14 cellular contexts compared by ENCODE assay signal in the genomic region with DNA sequence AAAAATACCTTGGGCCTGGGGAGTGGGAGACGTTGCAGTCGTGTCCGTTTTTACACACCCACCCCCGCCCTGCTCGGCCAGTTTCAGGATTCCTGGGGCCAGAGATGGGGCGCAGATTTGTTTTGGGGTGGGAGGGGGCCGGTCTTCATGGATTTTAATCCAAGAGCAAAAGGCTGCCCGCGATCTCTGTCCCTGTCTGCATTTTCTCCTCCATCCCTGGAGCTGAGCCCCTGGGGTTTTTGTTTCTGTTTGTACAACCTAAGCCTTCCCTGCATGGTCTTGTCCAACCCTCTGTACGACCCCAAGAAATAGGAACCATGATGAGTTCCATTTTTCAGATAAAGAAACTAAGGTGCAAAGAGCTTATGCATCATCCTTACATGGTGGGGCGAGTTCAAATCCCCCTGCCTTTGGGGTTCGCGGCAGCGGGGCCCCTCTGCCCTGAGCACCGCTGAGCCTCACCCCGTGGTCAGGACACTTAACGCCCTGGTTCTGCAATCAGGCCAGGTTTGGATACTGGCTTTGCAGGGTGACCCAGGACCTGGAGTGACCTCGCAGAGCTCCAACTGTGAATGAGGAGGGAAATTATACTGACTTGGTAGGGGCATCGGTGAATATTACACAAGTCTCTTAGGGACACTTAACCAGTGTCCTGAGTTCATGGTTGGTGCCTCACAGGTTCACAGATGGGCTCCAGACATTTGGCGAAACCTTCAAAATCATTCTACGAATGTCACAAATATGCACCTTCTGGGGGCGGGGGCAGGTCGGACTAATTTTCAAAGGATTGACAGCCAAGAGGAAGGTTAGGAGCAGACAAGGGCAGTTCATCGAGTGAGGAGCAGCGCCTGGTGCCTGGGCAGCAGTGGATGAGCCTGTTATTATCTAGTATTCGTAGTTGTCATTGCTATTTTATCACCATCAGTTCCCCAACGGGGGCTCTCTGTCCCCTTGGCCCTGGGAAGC. TPM values are rescaled to one million over a fixed set of nuclear protein-coding genes. Genes with fewer than 3 reads are reported as not detected.
DNase-seq lines count a peak whose midpoint lies in the region; ATAC-seq lines count a peak whose summit lies in the region.
"Had no signal": no experiment of that assay in that cellular context is flagged by ENCODE, and none has a peak within 500 bp of the region (broad histone marks: within the 10 kb centered on the region; RNA-seq: fewer than 3 reads in every experiment).

No MANE protein-coding gene starts in this region.

- ATAC-seq in T-cell (replicated peaks in 1 of 4): no peak
- no peak for ATAC-seq in esophagus mucosa
- ATAC-seq in HG03342 (IDR thresholded peaks at IDR 0.05; ENCODE audit: unreplicated experiment): no peak
- ATAC-seq in GM21786 (IDR thresholded peaks at IDR 0.05; ENCODE audit: unreplicated experiment): no peak

- no peak overlapping the region for H3K27ac ChIP-seq in CD8-positive, alpha-beta memory T cell (ENCODE audit: low read depth, low read length)
- H3K27ac ChIP-seq: WERI-Rb-1 had no signal

- H3K9me3 ChIP-seq in CD8-positive, alpha-beta memory T cell (ENCODE audit: low read length): no peaks in the 10 kb centered on the region

- peaks cover 24 to 37% (median 26%) of the 10 kb centered on the region in 3 donors for H3K4me1 Mint-ChIP-seq in CD8-positive, alpha-beta memory T cell
- peaks cover 19 to 37% (median 31%) of the 10 kb centered on the region in 3 donors for H3K4me1 Mint-ChIP-seq in T-cell

- H3K27ac Mint-ChIP-seq in CD8-positive, alpha-beta memory T cell: peak overlapping the region in 1 of 8 donors; percentile 12
- peak overlapping the region in 1 of 2 donors; percentile 57 for H3K27ac Mint-ChIP-seq in T-cell

- peaks cover 55 to 72% of the 10 kb centered on the region in 2 donors for H3K27me3 Mint-ChIP-seq in CD8-positive, alpha-beta memory T cell
- H3K27me3 Mint-ChIP-seq in T-cell: peaks cover 56 to 73% of the 10 kb centered on the region in 2 donors

- CTCF ChIA-PET in CD8-positive, alpha-beta memory T cell (lab: Charles Lee): no interaction called here
- CTCF ChIA-PET in T-cell (lab: Charles Lee): no interaction called here

- H3K36me3 Mint-ChIP-seq in CD8-positive, alpha-beta memory T cell: no peaks in the 10 kb centered on the region
- no peaks in the 10 kb centered on the region for H3K36me3 Mint-ChIP-seq in T-cell

- H3K27me3 ChIP-seq in CD8-positive, alpha-beta memory T cell (ENCODE audit: insufficient read depth, low read length, poor library complexity, severe bottlenecking): peaks cover 28% of the 10 kb centered on the region

- H3K9me3 Mint-ChIP-seq in CD8-positive, alpha-beta memory T cell: no peaks in the 10 kb centered on the region
- H3K9me3 Mint-ChIP-seq in T-cell: no peaks in the 10 kb centered on the region

- H3K4me1 ChIP-seq in CD8-positive, alpha-beta memory T cell (ENCODE audit: insufficient read depth, low read length): no peaks in the 10 kb centered on the region

- no peak overlapping the region for H3K4me3 ChIP-seq in CD8-positive, alpha-beta memory T cell (ENCODE audit: low read length)

- peak overlapping the region; percentile 6 to 61 (median 38) for H3K4me3 Mint-ChIP-seq in CD8-positive, alpha-beta memory T cell
- H3K4me3 Mint-ChIP-seq in T-cell: peak overlapping the region in 2 of 3 donors; percentile 37 to 51

- no peak for DNase-seq in CD8-positive, alpha-beta memory T cell
- DNase-seq in T-cell: no peak
- peak; percentile 22 for DNase-seq in iris pigment epithelial cell (ENCODE audit: low read depth)
- DNase-seq in retina: peak; percentile 42
- DNase-seq in NCI-H2196 treated with DMSO at 0.1 percent for 48 hours (lab: John Stamatoyannopoulos, UW; ENCODE audit: unreplicated experiment): no peak
- DNase-seq: activated effector memory CD4-positive, alpha-beta T cell treated with Interleukin-2 at 50 U/mL for 16 hours; central memory CD4-positive, alpha-beta T cell; DMS79 treated with DMSO at 0.1 percent for 48 hours; HCEC 1CT; WERI-Rb-1 had no signal

- no peaks in the 10 kb centered on the region for H3K36me3 ChIP-seq in CD8-positive, alpha-beta memory T cell (ENCODE audit: insufficient read depth, low read length)
- H3K36me3 ChIP-seq: WERI-Rb-1 had no signal

- POLR2A ChIA-PET in CD8-positive, alpha-beta memory T cell (lab: Charles Lee): no interaction called here
- POLR2A ChIA-PET in T-cell (lab: Charles Lee): no interaction called here

RNA-seq across cellular contexts. Expression of a gene that starts 4.1 kb away (rescaled TPM):
- not detected for total RNA-seq in CD8-positive, alpha-beta memory T cell
- polyA plus RNA-seq in CD8-positive, alpha-beta memory T cell: not detected
- under 1 TPM in 1 of 5 donors, not detected in 4; 0.15 TPM for total RNA-seq in T-cell
- total RNA-seq in esophagus mucosa: 0.68 TPM
- total RNA-seq: LHCN-M2 had no signal

RNA-seq across cellular contexts. Expression of a gene that starts 48.9 kb away (rescaled TPM):
- 10 to 100 TPM; 21.9 to 25.0 TPM for total RNA-seq in CD8-positive, alpha-beta memory T cell
- 23.0 TPM for polyA plus RNA-seq in CD8-positive, alpha-beta memory T cell
- total RNA-seq in T-cell: 10 to 100 TPM; 18.0 to 39.6 (median 34.9) TPM
- 11.2 TPM for total RNA-seq in esophagus mucosa

Comparison
In these comparisons a context has a peak if more than half of its experiments do, and no peak if none do; other contexts are left out.
1. DNase-seq: peak in iris pigment epithelial cell (single experiment) and retina (single experiment); none in CD8-positive, alpha-beta memory T cell (0 of 5), T-cell (0 of 34) and NCI-H2196 treated with DMSO at 0.1 percent for 48 hours (single experiment).